In genomic region chr19:56423276-56423984, GRCh38 we compare ENCODE assay signal across 30 cellular contexts. TPM values are rescaled to one million over a fixed set of nuclear protein-coding genes. Genes with fewer than 3 reads are reported as not detected.
DNase-seq lines count a peak whose midpoint lies in the region; TF ChIP-seq lines count a peak whose summit lies in the region.
"Had no signal": no experiment of that assay in that cellular context is flagged by ENCODE, and none has a peak within 500 bp of the region (broad histone marks: within the 10 kb centered on the region; RNA-seq: fewer than 3 reads in every experiment).

No MANE protein-coding gene starts in this region.

- DNase-seq in ELR (ENCODE audit: low read depth) (peak; percentile 3), NB4 (ENCODE audit: low read depth) (peak; percentile 1), fibroblast of lung (ENCODE audit: low read depth in 2 of 2) (peak; percentile 4 to 5), progenitor cell of endocrine pancreas (ENCODE audit: low spot score, unreplicated experiment) (no peak), NCI-H1694 (lab: John Stamatoyannopoulos, UW) (no peak), head of caudate nucleus (no peak), anterior cingulate cortex (lab: John Stamatoyannopoulos, UW) (no peak)
- DNase-seq: activated CD4-positive, alpha-beta T cell treated with anti-CD3 and anti-CD28 coated beads for 1 hour; activated CD8-positive, alpha-beta memory T cell treated with anti-CD3 and anti-CD28 coated beads for 24 hours; activated naive CD4-positive, alpha-beta T cell; activated T-cell treated with anti-CD3 and anti-CD28 coated beads, Interleukin-2, amount 50 U/mL, for 24 hours; amygdala; CD4-positive, CD25-positive, alpha-beta regulatory T cell; dermis blood vessel endothelial cell; DMS153; foreskin melanocyte; hippocampal formation; islet precursor cell; Kasumi-1; naive thymus-derived CD8-positive, alpha-beta T cell; NCI-H1048; NCI-H1930; NCI-H446; NK-92 treated with Interleukin-12 subunit alpha and Interleukin-12 subunit beta, amount 100 ng/mL, for 24 hours; SHP77 treated with DMSO at 0.1 percent for 48 hours; substantia nigra had no signal

- no peak overlapping the region for H3K4me2 ChIP-seq in fibroblast of lung (ENCODE audit: extremely low read depth, insufficient read depth, low read length)

- H3K36me3 Mint-ChIP-seq in progenitor cell of endocrine pancreas (ENCODE audit: insufficient read depth), result peaks cover 69% of the 10 kb centered on the region

- no peak overlapping the region for H3K4me3 Mint-ChIP-seq in progenitor cell of endocrine pancreas (ENCODE audit: low read depth)
- H3K4me3 Mint-ChIP-seq: activated T-cell treated with anti-CD3 and anti-CD28 coated beads, Interleukin-2, amount 50 U/mL, for 24 hours; CD4-positive, CD25-positive, alpha-beta regulatory T cell; naive thymus-derived CD8-positive, alpha-beta T cell had no signal

- no peaks in the 10 kb centered on the region for H3K4me1 Mint-ChIP-seq in progenitor cell of endocrine pancreas (ENCODE audit: low read depth)
- H3K4me1 Mint-ChIP-seq: CD4-positive, CD25-positive, alpha-beta regulatory T cell; naive thymus-derived CD8-positive, alpha-beta T cell had no signal

- H2AFZ ChIP-seq in fibroblast of lung (ENCODE audit: low read length), result no peak overlapping the region

- no peaks in the 10 kb centered on the region for H3K27me3 ChIP-seq in fibroblast of lung (ENCODE audit: control insufficient read depth, insufficient read depth, low read length)
- H3K27me3 ChIP-seq: right atrium auricular region had no signal

- H3K27ac Mint-ChIP-seq in progenitor cell of endocrine pancreas, result peak overlapping the region; percentile 67
- H3K27ac Mint-ChIP-seq: activated T-cell treated with anti-CD3 and anti-CD28 coated beads, Interleukin-2, amount 50 U/mL, for 24 hours; CD4-positive, CD25-positive, alpha-beta regulatory T cell; naive thymus-derived CD8-positive, alpha-beta T cell had no signal

- H3K36me3 ChIP-seq in fibroblast of lung (ENCODE audit: control insufficient read depth, insufficient read depth, low read length), result no peaks in the 10 kb centered on the region

- TF ChIP-seq CTCF in NB4 (IDR thresholded peaks at IDR 0.05; ENCODE audit: low read depth, low read length) (no peak), fibroblast of lung (conservative IDR thresholded peaks at IDR 0.05 in 1 of 2, IDR thresholded peaks at IDR 0.05 in 1 of 2; ENCODE audit: low read depth in 1 of 2, low read length in 2 of 2) (no peak), progenitor cell of endocrine pancreas (IDR thresholded peaks at IDR 0.05; ENCODE audit: unreplicated experiment) (no peak)

- H3K9me3 Mint-ChIP-seq in progenitor cell of endocrine pancreas (ENCODE audit: low read depth), result peaks cover 71% of the 10 kb centered on the region

- peaks cover 11% of the 10 kb centered on the region for H3K9me3 ChIP-seq in fibroblast of lung (ENCODE audit: control insufficient read depth, insufficient read depth, low read depth, low read length)

- intact Hi-C loops in head of caudate nucleus (cut with DNase I), result no loop called here

- H3K79me2 ChIP-seq in fibroblast of lung (ENCODE audit: control insufficient read depth, insufficient read depth, low read length), result no peaks in the 10 kb centered on the region

- H3K27me3 Mint-ChIP-seq in progenitor cell of endocrine pancreas, result no peaks in the 10 kb centered on the region
- H3K27me3 Mint-ChIP-seq: activated T-cell treated with anti-CD3 and anti-CD28 coated beads, Interleukin-2, amount 50 U/mL, for 24 hours; CD4-positive, CD25-positive, alpha-beta regulatory T cell; naive thymus-derived CD8-positive, alpha-beta T cell had no signal

- H3K27ac ChIP-seq in fibroblast of lung (ENCODE audit: insufficient read depth, low read length), result no peak overlapping the region
- H3K27ac ChIP-seq: right atrium auricular region had no signal

- no peak overlapping the region for H3K9ac ChIP-seq in fibroblast of lung (ENCODE audit: insufficient read depth, low read length)

- TF ChIP-seq POLR2A in NB4 (IDR thresholded peaks at IDR 0.05; ENCODE audit: extremely low read depth, insufficient read length), result no peak

- no peak overlapping the region for H3K4me3 ChIP-seq in NB4 (ENCODE audit: low read depth, low read length)
- H3K4me3 ChIP-seq in fibroblast of lung (replicated peaks in 1 of 4; ENCODE audit: control extremely low read depth in 1 of 4, insufficient read depth in 1 of 4, low read depth in 3 of 4, low read length in 4 of 4), result no peak overlapping the region
- H3K4me3 ChIP-seq: lung, right atrium auricular region had no signal

- H3K4me1 ChIP-seq in fibroblast of lung (ENCODE audit: control insufficient read depth, extremely low read depth, insufficient read depth, low read length), result no peaks in the 10 kb centered on the region
- H3K4me1 ChIP-seq: right atrium auricular region had no signal

- no peaks in the 10 kb centered on the region for H4K20me1 ChIP-seq in fibroblast of lung (ENCODE audit: control insufficient read depth, extremely low read depth, insufficient read depth, low read length)

RNA-seq across cellular contexts. Expression of gene ZNF583, which starts 19.3 kb away (rescaled TPM):
- total RNA-seq in fibroblast of lung (5.4 TPM in 2 replicates), progenitor cell of endocrine pancreas (10.1 and 11.3 TPM in 2 replicates)
- polyA plus RNA-seq in fibroblast of lung, result 4.3 and 5.0 TPM in 2 replicates
- polyA plus RNA-seq in fibroblast of lung (2012), result 2.9 and 3.4 TPM in 2 replicates
- polyA minus RNA-seq in fibroblast of lung (ENCODE audit: low replicate concordance), result 0.07 TPM in 1 of 2 replicates, not detected in the other
- total RNA-seq: HT-29 had no signal

RNA-seq across cellular contexts. Expression of gene ZNF582, which starts 30.1 kb away (rescaled TPM):
- 4.1 and 4.8 TPM in 2 replicates for total RNA-seq in fibroblast of lung
- polyA plus RNA-seq in fibroblast of lung, result 2.9 and 3.0 TPM in 2 replicates
- polyA plus RNA-seq in fibroblast of lung (2012), result 1.8 and 2.3 TPM in 2 replicates
- polyA minus RNA-seq in fibroblast of lung (ENCODE audit: low replicate concordance), result 0.31 and 7.6 TPM in 2 replicates
- total RNA-seq in progenitor cell of endocrine pancreas, result 6.6 and 8.0 TPM in 2 replicates
- total RNA-seq: HT-29 had no signal

RNA-seq across cellular contexts. Expression of gene ZNF667, which starts 53.7 kb away (rescaled TPM):
- total RNA-seq in fibroblast of lung (6.4 and 6.6 TPM in 2 replicates), progenitor cell of endocrine pancreas (not detected in 2 replicates)
- polyA plus RNA-seq in fibroblast of lung, result 1.3 and 2.0 TPM in 2 replicates
- 1.0 and 1.6 TPM in 2 replicates for polyA plus RNA-seq in fibroblast of lung (2012)
- 0.12 and 0.74 TPM in 2 replicates for polyA minus RNA-seq in fibroblast of lung (ENCODE audit: low replicate concordance)
- total RNA-seq: HT-29, osteocyte had no signal

Comparison
In these comparisons a context has a peak if more than half of its experiments do, and no peak if none do; other contexts are left out.
1. DNase-seq: peak in ELR (single experiment), NB4 (single experiment) and fibroblast of lung (2 of 2); none in progenitor cell of endocrine pancreas (single experiment), NCI-H1694 (single experiment), head of caudate nucleus (0 of 42) and anterior cingulate cortex (0 of 58).